In the genomic region with DNA sequence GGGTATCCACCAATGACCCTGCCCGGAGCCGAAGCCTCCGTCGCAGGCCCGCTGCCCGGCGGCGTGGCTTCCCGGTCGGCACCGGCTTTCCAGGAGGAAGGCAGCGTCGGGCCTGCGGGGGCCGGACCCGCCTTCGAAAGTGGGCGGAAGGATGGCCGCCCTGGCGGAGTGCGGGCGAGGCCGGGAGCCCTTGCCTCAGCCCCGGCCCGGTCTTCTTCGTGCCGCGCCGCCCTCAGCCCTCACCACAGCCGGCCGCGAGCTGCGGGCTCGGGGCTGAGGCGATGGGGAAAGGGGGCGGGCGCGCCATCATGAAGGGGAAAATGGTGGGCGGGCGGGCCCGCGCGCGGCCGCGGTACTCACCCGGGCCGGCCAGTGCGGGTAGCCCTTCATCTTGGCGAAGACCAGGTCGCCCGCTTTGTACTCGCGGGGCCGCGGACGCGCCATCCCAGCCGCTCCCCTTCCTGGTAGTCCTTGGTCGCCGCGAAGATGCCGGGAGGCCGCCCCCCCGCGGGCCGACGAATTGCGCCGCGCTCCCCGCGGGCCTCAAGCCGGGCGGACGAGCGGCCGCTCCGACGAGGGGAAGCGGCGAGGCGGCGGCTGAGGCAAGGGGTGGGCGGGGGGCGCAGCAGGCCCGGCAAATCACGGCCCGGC, we compare ENCODE assay signal across 8 cellular contexts. TPM values are rescaled to one million over a fixed set of nuclear protein-coding genes. Genes with fewer than 3 reads are reported as not detected.
DNase-seq lines count a peak whose midpoint lies in the region; ATAC-seq and TF ChIP-seq lines count a peak whose summit lies in the region.

No MANE protein-coding gene starts in this region.

- peaks cover 17 to 35% of the 10 kb centered on the region in 2 donors for H3K27me3 ChIP-seq in duodenal mucosa (ENCODE audit: control insufficient read depth in 1 of 2, insufficient read depth in 2 of 2, low read length in 2 of 2)

- DNase-seq in NCI-H1436 (lab: John Stamatoyannopoulos, UW) (peak; percentile 14), NCI-H1436 treated with DMSO at 0.1 percent for 48 hours (lab: John Stamatoyannopoulos, UW) (no peak), HFFc6 (no peak), left lobe of liver (ENCODE audit: low spot score) (no peak), NCI-H2029 (lab: John Stamatoyannopoulos, UW) (no peak)

- peak overlapping the region; percentile 58 to 66 for H3K4me3 ChIP-seq in duodenal mucosa (ENCODE audit: low read depth in 1 of 2, low read length in 2 of 2)

- peaks cover 3% of the 10 kb centered on the region; the same call in 1 of the 2 replicates for H3K27me3 Mint-ChIP-seq in HFFc6 (ENCODE audit: insufficient read depth)
- peaks cover 35% of the 10 kb centered on the region for H3K27me3 Mint-ChIP-seq in stimulated activated naive CD8-positive, alpha-beta T cell treated with anti-CD3 and anti-CD28 coated beads, Interleukin-15, Interleukin-2, amounts not matched to agents 100 ng/mL and 50 ng/mL, for 24 hours

- no peaks in the 10 kb centered on the region for H3K4me1 ChIP-seq in duodenal mucosa (ENCODE audit: control insufficient read depth in 1 of 2, insufficient read depth in 2 of 2, low read length in 2 of 2)

- H3K27ac ChIP-seq in duodenal mucosa (ENCODE audit: low read depth, low read length) = peak overlapping the region; percentile 47

- ATAC-seq in SK-N-SH treated with all-trans-retinoic acid at 6 μM for 48 hours = peak; percentile 63
- ATAC-seq in left lobe of liver = peak; percentile 48

- peak overlapping the region; percentile 22 to 35 for H3K9ac ChIP-seq in duodenal mucosa (ENCODE audit: low read depth in 1 of 2, low read length in 2 of 2)

- no peaks in the 10 kb centered on the region for H3K9me3 ChIP-seq in duodenal mucosa (ENCODE audit: control insufficient read depth in 1 of 2, low read length in 2 of 2)

- H3K9me3 Mint-ChIP-seq in HFFc6 = no peaks in the 10 kb centered on the region
- no peaks in the 10 kb centered on the region for H3K9me3 Mint-ChIP-seq in stimulated activated naive CD8-positive, alpha-beta T cell treated with anti-CD3 and anti-CD28 coated beads, Interleukin-15, Interleukin-2, amounts not matched to agents 100 ng/mL and 50 ng/mL, for 24 hours

- peak overlapping the region; percentile 97 for H3K4me3 Mint-ChIP-seq in HFFc6
- H3K4me3 Mint-ChIP-seq in stimulated activated naive CD8-positive, alpha-beta T cell treated with anti-CD3 and anti-CD28 coated beads, Interleukin-15, Interleukin-2, amounts not matched to agents 100 ng/mL and 50 ng/mL, for 24 hours = peak overlapping the region; percentile 91

- peaks cover 4% of the 10 kb centered on the region for H3K36me3 Mint-ChIP-seq in HFFc6 (ENCODE audit: low read depth)
- H3K36me3 Mint-ChIP-seq in stimulated activated naive CD8-positive, alpha-beta T cell treated with anti-CD3 and anti-CD28 coated beads, Interleukin-15, Interleukin-2, amounts not matched to agents 100 ng/mL and 50 ng/mL, for 24 hours (ENCODE audit: low read depth) = peaks cover 6% of the 10 kb centered on the region

- no peak; the same call in none of the 2 replicates for TF ChIP-seq CTCF in HFFc6 (IDR thresholded peaks at IDR 0.05)

- H3K27ac Mint-ChIP-seq in HFFc6 = peak overlapping the region; percentile 95; the same call in 1 of the 2 replicates
- H3K27ac Mint-ChIP-seq in stimulated activated naive CD8-positive, alpha-beta T cell treated with anti-CD3 and anti-CD28 coated beads, Interleukin-15, Interleukin-2, amounts not matched to agents 100 ng/mL and 50 ng/mL, for 24 hours = no peak overlapping the region

- H3K4me1 Mint-ChIP-seq in HFFc6 (ENCODE audit: low read depth) = peaks cover 45% of the 10 kb centered on the region
- H3K4me1 Mint-ChIP-seq in stimulated activated naive CD8-positive, alpha-beta T cell treated with anti-CD3 and anti-CD28 coated beads, Interleukin-15, Interleukin-2, amounts not matched to agents 100 ng/mL and 50 ng/mL, for 24 hours (ENCODE audit: low read depth) = peaks cover 19% of the 10 kb centered on the region

- H3K36me3 ChIP-seq in duodenal mucosa (ENCODE audit: control insufficient read depth in 1 of 2, insufficient read depth in 2 of 2, low read length in 2 of 2) = no peaks in the 10 kb centered on the region

TF ChIP-seq in SK-N-SH treated with all-trans-retinoic acid at 6 μM for 48 hours, 23 proteins besides CTCF, POLR2A, EP300 and RAD21:
- TF ChIP-seq TOX (CRISPR knock-in tag; IDR thresholded peaks at IDR 0.05; ENCODE audit: borderline replicate concordance) = no peak
- no peak for TF ChIP-seq BACH2 (CRISPR knock-in tag; IDR thresholded peaks at IDR 0.05; ENCODE audit: borderline replicate concordance)
- TF ChIP-seq, protein P1, sequence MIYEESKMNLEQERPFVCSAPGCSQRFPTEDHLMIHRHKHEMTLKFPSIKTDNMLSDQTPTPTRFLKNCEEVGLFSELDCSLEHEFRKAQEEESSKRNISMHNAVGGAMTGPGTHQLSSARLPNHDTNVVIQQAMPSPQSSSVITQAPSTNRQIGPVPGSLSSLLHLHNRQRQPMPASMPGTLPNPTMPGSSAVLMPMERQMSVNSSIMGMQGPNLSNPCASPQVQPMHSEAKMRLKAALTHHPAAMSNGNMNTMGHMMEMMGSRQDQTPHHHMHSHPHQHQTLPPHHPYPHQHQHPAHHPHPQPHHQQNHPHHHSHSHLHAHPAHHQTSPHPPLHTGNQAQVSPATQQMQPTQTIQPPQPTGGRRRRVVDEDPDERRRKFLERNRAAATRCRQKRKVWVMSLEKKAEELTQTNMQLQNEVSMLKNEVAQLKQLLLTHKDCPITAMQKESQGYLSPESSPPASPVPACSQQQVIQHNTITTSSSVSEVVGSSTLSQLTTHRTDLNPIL (CRISPR knock-in tag; IDR thresholded peaks at IDR 0.05; ENCODE audit: low read depth) = no peak
- TF ChIP-seq OSR1 (CRISPR knock-in tag; IDR thresholded peaks at IDR 0.05) = no peak
- no peak for TF ChIP-seq ZFP30 (CRISPR knock-in tag; IDR thresholded peaks at IDR 0.05)
- TF ChIP-seq, protein P2, sequence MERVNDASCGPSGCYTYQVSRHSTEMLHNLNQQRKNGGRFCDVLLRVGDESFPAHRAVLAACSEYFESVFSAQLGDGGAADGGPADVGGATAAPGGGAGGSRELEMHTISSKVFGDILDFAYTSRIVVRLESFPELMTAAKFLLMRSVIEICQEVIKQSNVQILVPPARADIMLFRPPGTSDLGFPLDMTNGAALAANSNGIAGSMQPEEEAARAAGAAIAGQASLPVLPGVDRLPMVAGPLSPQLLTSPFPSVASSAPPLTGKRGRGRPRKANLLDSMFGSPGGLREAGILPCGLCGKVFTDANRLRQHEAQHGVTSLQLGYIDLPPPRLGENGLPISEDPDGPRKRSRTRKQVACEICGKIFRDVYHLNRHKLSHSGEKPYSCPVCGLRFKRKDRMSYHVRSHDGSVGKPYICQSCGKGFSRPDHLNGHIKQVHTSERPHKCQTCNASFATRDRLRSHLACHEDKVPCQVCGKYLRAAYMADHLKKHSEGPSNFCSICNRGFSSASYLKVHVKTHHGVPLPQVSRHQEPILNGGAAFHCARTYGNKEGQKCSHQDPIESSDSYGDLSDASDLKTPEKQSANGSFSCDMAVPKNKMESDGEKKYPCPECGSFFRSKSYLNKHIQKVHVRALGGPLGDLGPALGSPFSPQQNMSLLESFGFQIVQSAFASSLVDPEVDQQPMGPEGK (CRISPR knock-in tag; IDR thresholded peaks at IDR 0.05; ENCODE audit: borderline replicate concordance) = no peak
- TF ChIP-seq GLIS3 (CRISPR knock-in tag; IDR thresholded peaks at IDR 0.05) = no peak
TF ChIP-seq in SK-N-SH treated with all-trans-retinoic acid at 6 μM for 48 hours: peak in this region for 0.

RNA-seq across cellular contexts. Expression of a gene that starts 0.5 kb away (rescaled TPM):
- 10 to 100 TPM; 40.3 to 64.6 (median 59.2) TPM for total RNA-seq in HFFc6 (2021; fragmentation: NEBNext Ultra II Directional; extraction: Animal tissue kit (Norgen Biotek cat#: 25700))
- total RNA-seq in left lobe of liver = 1.4 TPM

Comparison
In these comparisons a context has a peak if more than half of its experiments do, and no peak if none do; other contexts are left out.
1. RNA of a gene that starts 0.5 kb away (total RNA-seq): 40.3 to 64.6 TPM in HFFc6; 1.4 TPM in left lobe of liver (single experiment); every median in the first group is over 10 times any median in the second.